In the genomic region with DNA sequence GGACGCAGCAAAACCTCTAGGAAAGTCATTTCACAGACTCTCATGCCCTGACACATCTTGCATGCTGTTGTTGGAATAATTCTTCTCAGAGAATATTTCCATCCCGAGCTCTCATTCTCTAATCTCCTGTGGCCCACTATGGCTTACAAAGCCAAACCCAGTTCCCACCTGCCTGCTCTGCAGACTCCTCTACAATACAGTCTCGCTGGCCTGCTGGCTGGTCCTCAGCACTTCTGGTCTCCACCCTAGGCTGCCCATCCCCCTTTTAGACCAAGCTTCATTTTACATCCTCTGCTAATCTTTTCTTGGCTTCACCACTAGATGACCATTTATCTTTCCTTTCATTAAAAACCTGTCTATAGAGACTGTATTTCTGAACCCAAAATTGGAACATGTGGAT, we compare ENCODE assay signal across 23 cellular contexts.
"Had no signal": no experiment of that assay in that cellular context is flagged by ENCODE, and none has a peak within 500 bp of the region (broad histone marks: within the 10 kb centered on the region; RNA-seq: fewer than 3 reads in every experiment).

No MANE protein-coding gene starts in this region.

- H3K36me3 Mint-ChIP-seq: naive thymus-derived CD4-positive, alpha-beta T cell had no signal

- H3K4me1 Mint-ChIP-seq: endodermal cell; naive thymus-derived CD4-positive, alpha-beta T cell had no signal

- H3K4me3 Mint-ChIP-seq: dendritic cell treated with granulocyte-macrophage colony-stimulating factor and Interleukin-4, amounts not matched to agents 40 ng/mL and 50 ng/mL, for 4 days; effector memory CD8-positive, alpha-beta T cell; endodermal cell; naive thymus-derived CD4-positive, alpha-beta T cell had no signal

- H3K36me3 ChIP-seq: esophagus squamous epithelium, gastrocnemius medialis, heart right ventricle, left lung, lower lobe of right lung had no signal

- H3K4me3 ChIP-seq: esophagus squamous epithelium, gastrocnemius medialis, heart right ventricle, left lung, lower lobe of right lung had no signal

- H3K27ac Mint-ChIP-seq: dendritic cell treated with granulocyte-macrophage colony-stimulating factor and Interleukin-4, amounts not matched to agents 40 ng/mL and 50 ng/mL, for 4 days; effector memory CD8-positive, alpha-beta T cell; endodermal cell; naive thymus-derived CD4-positive, alpha-beta T cell had no signal

- H3K27me3 ChIP-seq: left lung had no signal

- H3K4me1 ChIP-seq: esophagus squamous epithelium, gastrocnemius medialis, left lung, lower lobe of right lung had no signal

- H3K27ac ChIP-seq: epithelial cell of prostate, esophagus squamous epithelium, gastrocnemius medialis, heart right ventricle, left lung, lower lobe of right lung had no signal

- DNase-seq: cortex of kidney; effector CD8-positive, alpha-beta T cell; effector memory CD8-positive, alpha-beta T cell; endodermal cell; erythroblast; esophagus squamous epithelium; foreskin fibroblast; foreskin melanocyte; gastrocnemius medialis; glutamatergic neuron; head of caudate nucleus; heart right ventricle; hippocampal formation; left cardiac atrium; left lung; left ventricle myocardium superior; lower lobe of right lung; mesendoderm; midbrain; naive thymus-derived CD4-positive, alpha-beta T cell had no signal

- ATAC-seq: effector memory CD8-positive, alpha-beta T cell; esophagus mucosa; gastrocnemius medialis; heart right ventricle; left cardiac atrium; left lung; left ventricle myocardium superior; lower lobe of right lung; naive thymus-derived CD4-positive, alpha-beta T cell had no signal

- H3K9me3 ChIP-seq: esophagus squamous epithelium, gastrocnemius medialis, heart right ventricle, left lung, lower lobe of right lung had no signal

- H3K9me3 Mint-ChIP-seq: dendritic cell treated with granulocyte-macrophage colony-stimulating factor and Interleukin-4, amounts not matched to agents 40 ng/mL and 50 ng/mL, for 4 days; effector memory CD8-positive, alpha-beta T cell; endodermal cell had no signal
